8 cellular contexts compared by ENCODE assay signal in genomic region chr19:48810151-48810550, GRCh38. TPM values are rescaled to one million over a fixed set of nuclear protein-coding genes. Genes with fewer than 3 reads are reported as not detected.
A peak's percentile ranks its signal among the peaks of the same experiment; 100 is the strongest.
DNase-seq lines count a peak whose midpoint lies in the region; ATAC-seq, FAIRE-seq and TF ChIP-seq lines count a peak whose summit lies in the region.

No MANE protein-coding gene starts in this region.

- H3K36me3 ChIP-seq in Karpas-422 (ENCODE audit: insufficient read depth, low read length) = no peaks in the 10 kb centered on the region

- peak overlapping the region; percentile 73 for H3K4me2 ChIP-seq in Karpas-422 (ENCODE audit: low read depth, low read length, poor library complexity, severe bottlenecking)

- DNase-seq in CD14-positive monocyte (ENCODE audit: low spot score) (no peak), Karpas-422 (peak; percentile 63), C1 segment of cervical spinal cord (lab: John Stamatoyannopoulos, UW) (no peak), omental fat pad (ENCODE audit: low spot score) (no peak), urothelium cell line (ENCODE audit: low spot score) (no peak), iPS-NIHi7 (ENCODE audit: extremely low spot score) (no peak)

- TF ChIP-seq CTCF in CD14-positive monocyte (IDR thresholded peaks at IDR 0.05) (no peak), nephron (IDR thresholded peaks at IDR 0.05; ENCODE audit: unreplicated experiment in 3 of 3) (no peak), omental fat pad (IDR thresholded peaks at IDR 0.05) (no peak)

- H4K20me1 ChIP-seq in Karpas-422 (ENCODE audit: insufficient read depth, low read depth, low read length) = no peaks in the 10 kb centered on the region

- peak overlapping the region; percentile 53; the same call in 1 of the 2 replicates for H3K27ac ChIP-seq in Karpas-422 (ENCODE audit: low read length)
- peak overlapping the region; percentile 84 for H3K27ac ChIP-seq in cingulate gyrus (ENCODE audit: low read depth, low read length)

- peaks cover 24% of the 10 kb centered on the region for H3K4me1 ChIP-seq in Karpas-422 (ENCODE audit: low read length)

- no peak for ATAC-seq in omental fat pad (ENCODE audit: low FRiP score)

- H3K27me3 Mint-ChIP-seq in CD14-positive monocyte (ENCODE audit: low read depth in 3 of 3) = peaks cover 0 to 16% (median 7%) of the 10 kb centered on the region in 3 donors
- no peaks in the 10 kb centered on the region for H3K27me3 Mint-ChIP-seq in nephron (ENCODE audit: low read depth)

- peak overlapping the region in 1 of 7 donors; percentile 75 for H3K27ac Mint-ChIP-seq in CD14-positive monocyte
- peak overlapping the region; percentile 56 to 71 (median 67) for H3K27ac Mint-ChIP-seq in nephron

- H3K79me2 ChIP-seq in Karpas-422 (ENCODE audit: low read length) = peaks cover 37% of the 10 kb centered on the region

- H3K4me3 Mint-ChIP-seq in CD14-positive monocyte = peak overlapping the region; percentile 83 to 87
- H3K4me3 Mint-ChIP-seq in nephron = peak overlapping the region; percentile 76 to 89 (median 86)

- H3K9ac ChIP-seq in Karpas-422 (ENCODE audit: low read length) = peak overlapping the region; percentile 73

- H3K9me2 ChIP-seq in Karpas-422 (replicated peaks; ENCODE audit: insufficient read depth, low read length) = no peaks in the 10 kb centered on the region

- H3K4me1 Mint-ChIP-seq in CD14-positive monocyte (peaks cover 26% of the 10 kb centered on the region), nephron (peaks cover 34% of the 10 kb centered on the region)

- no peaks in the 10 kb centered on the region for H3K27me3 ChIP-seq in Karpas-422 (ENCODE audit: low read length)

- FAIRE-seq in urothelium cell line (lab: Jason Lieb, UNC) = no peak

- H3K9me3 ChIP-seq in Karpas-422 (ENCODE audit: low read length) = no peaks in the 10 kb centered on the region

- intact Hi-C loops in CD14-positive monocyte (cut with micrococcal nuclease) = no loop called here

- H2AFZ ChIP-seq in Karpas-422 (ENCODE audit: low read length) = peak overlapping the region; percentile 42; the same call in 1 of the 2 replicates

- peaks cover 0 to 2% (median 0%) of the 10 kb centered on the region in 7 donors for H3K9me3 Mint-ChIP-seq in CD14-positive monocyte
- H3K9me3 Mint-ChIP-seq in nephron = no peaks in the 10 kb centered on the region

- H3K4me3 ChIP-seq in Karpas-422 (ENCODE audit: low read length) = peak overlapping the region; percentile 67

- H3K36me3 Mint-ChIP-seq in CD14-positive monocyte (peaks cover 3 to 4% of the 10 kb centered on the region in 2 donors), nephron (ENCODE audit: low read depth) (peaks cover 1% of the 10 kb centered on the region)

RNA-seq across cellular contexts. Expression of gene BCAT2, which starts 0.7 kb away (rescaled TPM):
- polyA plus RNA-seq in CD14-positive monocyte = 10 to 100 TPM; 16.0 to 17.0 TPM
- 45.9 and 74.6 TPM in 2 replicates for total RNA-seq in Karpas-422 (2014; rRNA removed; shearing (Covaris generic); ENCODE audit: low replicate concordance)
- 10 to 100 TPM; 20.5 to 65.3 (median 37.2) TPM for total RNA-seq in omental fat pad

RNA-seq across cellular contexts. Expression of gene HSD17B14, which starts 26.1 kb away (rescaled TPM):
- not detected for polyA plus RNA-seq in CD14-positive monocyte
- total RNA-seq in Karpas-422 (2014; rRNA removed; shearing (Covaris generic); ENCODE audit: low replicate concordance) = 1.0 and 1.9 TPM in 2 replicates
- 10 to 100 TPM; 11.0 to 19.3 (median 13.0) TPM for total RNA-seq in omental fat pad

RNA-seq across cellular contexts. Expression of gene FGF21, which starts 54.8 kb away (rescaled TPM):
- polyA plus RNA-seq in CD14-positive monocyte = not detected
- total RNA-seq in Karpas-422 (2014; rRNA removed; shearing (Covaris generic); ENCODE audit: low replicate concordance) = not detected in 2 replicates
- total RNA-seq in omental fat pad = not detected

RNA-seq across cellular contexts. Expression of gene FUT1, which starts 57.7 kb away (rescaled TPM):
- not detected for polyA plus RNA-seq in CD14-positive monocyte
- not detected in 2 replicates for total RNA-seq in Karpas-422 (2014; rRNA removed; shearing (Covaris generic); ENCODE audit: low replicate concordance)
- 1 to 10 TPM; 2.2 to 7.1 (median 5.3) TPM for total RNA-seq in omental fat pad

RNA-seq across cellular contexts. Expression of gene PLEKHA4, which starts 58.3 kb away (rescaled TPM):
- 1 to 10 TPM; 1.1 to 1.5 TPM for polyA plus RNA-seq in CD14-positive monocyte
- total RNA-seq in Karpas-422 (2014; rRNA removed; shearing (Covaris generic); ENCODE audit: low replicate concordance) = not detected in 2 replicates
- total RNA-seq in omental fat pad = 10 to 100 TPM in 3 of 4 donors, 1 to 10 TPM in 1; 7.3 to 18.7 (median 14.9) TPM
